6 cellular contexts compared by ENCODE assay signal in genomic region chr15:30497275-30497674, GRCh38. TPM values are rescaled to one million over a fixed set of nuclear protein-coding genes. Genes with fewer than 3 reads are reported as not detected.
"Had no signal": no experiment of that assay in that cellular context is flagged by ENCODE, and none has a peak within 500 bp of the region (broad histone marks: within the 10 kb centered on the region; RNA-seq: fewer than 3 reads in every experiment).

No MANE protein-coding gene starts in this region.

RNA-seq across cellular contexts. Expression of gene GOLGA8Q, which starts 54.6 kb away (rescaled TPM):
- total RNA-seq: GM23338, H1, H4, H7, H9 had no signal
- polyA plus RNA-seq: GM23248, GM23338, H1 had no signal
